1 cellular context compared by ENCODE assay signal in the genomic region with DNA sequence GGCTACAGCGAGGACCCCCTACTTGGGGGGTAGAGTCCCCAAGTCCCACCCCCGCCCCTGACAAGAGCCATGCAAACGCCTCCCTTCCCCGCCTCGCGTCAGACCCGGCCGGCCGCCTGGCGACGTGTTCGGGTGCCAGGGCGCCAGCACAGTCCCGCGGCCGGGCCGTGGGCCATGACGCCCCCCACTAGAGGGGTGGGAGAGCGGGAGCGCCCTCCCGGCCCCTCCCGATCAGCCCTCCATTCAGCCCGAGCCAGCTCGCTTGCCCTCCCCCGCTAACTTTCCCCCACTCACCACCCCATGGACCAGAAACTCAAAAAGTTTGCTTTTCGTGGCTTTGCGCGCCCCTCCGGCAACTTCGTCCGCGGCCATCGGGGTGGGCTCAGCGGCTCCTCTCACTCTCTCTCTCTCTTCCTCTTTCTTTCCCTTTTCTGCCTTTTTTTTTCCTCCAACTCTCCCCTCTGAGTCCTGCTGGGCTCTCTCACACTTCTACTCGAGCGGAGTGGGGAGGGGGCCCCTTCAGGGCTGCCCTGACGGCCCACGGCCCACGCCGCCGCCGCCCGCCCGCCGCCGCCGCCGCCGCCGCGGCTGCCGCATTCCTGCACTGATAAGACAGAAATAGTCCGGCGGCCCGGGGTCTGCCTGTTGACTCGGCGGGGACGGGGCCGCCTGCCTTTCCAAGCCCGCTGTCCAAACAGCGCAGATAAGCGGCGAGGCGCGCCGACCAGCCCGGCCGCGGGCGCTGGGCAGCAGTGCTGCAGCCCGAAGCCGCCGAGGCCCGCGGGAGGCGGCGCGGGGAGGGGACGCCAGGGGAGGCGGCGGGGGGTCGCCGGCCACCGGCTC.
TF ChIP-seq lines count a peak whose summit lies in the region.

TSS of gene SMARCD3 (minus strand) at position 504 of the 843 bp plus-strand sequence. CDS start at position 372, 132 bp downstream.

TF ChIP-seq in HEK293, 187 proteins besides CTCF, POLR2A, EP300 and RAD21 (continued from another document and continues in another):
- TF ChIP-seq, protein P1, sequence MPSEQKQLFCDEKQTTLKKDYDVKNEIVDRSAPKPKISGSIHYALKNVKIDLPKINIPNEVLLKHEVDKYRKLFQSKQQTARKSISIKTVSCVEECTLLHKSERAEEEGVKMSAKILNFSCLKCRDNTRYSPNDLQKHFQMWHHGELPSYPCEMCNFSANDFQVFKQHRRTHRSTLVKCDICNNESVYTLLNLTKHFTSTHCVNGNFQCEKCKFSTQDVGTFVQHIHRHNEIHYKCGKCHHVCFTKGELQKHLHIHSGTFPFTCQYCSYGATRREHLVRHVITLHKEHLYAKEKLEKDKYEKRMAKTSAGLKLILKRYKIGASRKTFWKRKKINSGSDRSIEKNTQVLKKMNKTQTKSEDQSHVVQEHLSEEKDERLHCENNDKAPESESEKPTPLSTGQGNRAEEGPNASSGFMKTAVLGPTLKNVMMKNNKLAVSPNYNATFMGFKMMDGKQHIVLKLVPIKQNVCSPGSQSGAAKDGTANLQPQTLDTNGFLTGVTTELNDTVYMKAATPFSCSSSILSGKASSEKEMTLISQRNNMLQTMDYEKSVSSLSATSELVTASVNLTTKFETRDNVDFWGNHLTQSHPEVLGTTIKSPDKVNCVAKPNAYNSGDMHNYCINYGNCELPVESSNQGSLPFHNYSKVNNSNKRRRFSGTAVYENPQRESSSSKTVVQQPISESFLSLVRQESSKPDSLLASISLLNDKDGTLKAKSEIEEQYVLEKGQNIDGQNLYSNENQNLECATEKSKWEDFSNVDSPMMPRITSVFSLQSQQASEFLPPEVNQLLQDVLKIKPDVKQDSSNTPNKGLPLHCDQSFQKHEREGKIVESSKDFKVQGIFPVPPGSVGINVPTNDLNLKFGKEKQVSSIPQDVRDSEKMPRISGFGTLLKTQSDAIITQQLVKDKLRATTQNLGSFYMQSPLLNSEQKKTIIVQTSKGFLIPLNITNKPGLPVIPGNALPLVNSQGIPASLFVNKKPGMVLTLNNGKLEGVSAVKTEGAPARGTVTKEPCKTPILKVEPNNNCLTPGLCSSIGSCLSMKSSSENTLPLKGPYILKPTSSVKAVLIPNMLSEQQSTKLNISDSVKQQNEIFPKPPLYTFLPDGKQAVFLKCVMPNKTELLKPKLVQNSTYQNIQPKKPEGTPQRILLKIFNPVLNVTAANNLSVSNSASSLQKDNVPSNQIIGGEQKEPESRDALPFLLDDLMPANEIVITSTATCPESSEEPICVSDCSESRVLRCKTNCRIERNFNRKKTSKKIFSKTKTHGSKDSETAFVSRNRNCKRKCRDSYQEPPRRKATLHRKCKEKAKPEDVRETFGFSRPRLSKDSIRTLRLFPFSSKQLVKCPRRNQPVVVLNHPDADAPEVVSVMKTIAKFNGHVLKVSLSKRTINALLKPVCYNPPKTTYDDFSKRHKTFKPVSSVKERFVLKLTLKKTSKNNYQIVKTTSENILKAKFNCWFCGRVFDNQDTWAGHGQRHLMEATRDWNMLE (tag by site-specific recombination; conservative IDR thresholded peaks at IDR 0.05; ENCODE audit: low read depth): no peak
- TF ChIP-seq IKZF3 (tag by site-specific recombination; IDR thresholded peaks at IDR 0.05) (0 out of 2 replicates have a peak, but pooled peaks have one; percentile 8), ZNF266 (tag by site-specific recombination; IDR thresholded peaks at IDR 0.05; ENCODE audit: low read depth) (no peak), MEIS1 (CRISPR knock-in tag; IDR thresholded peaks at IDR 0.05; ENCODE audit: borderline replicate concordance) (no peak), PBX3 (CRISPR knock-in tag; IDR thresholded peaks at IDR 0.05) (no peak), KLF10 (tag by site-specific recombination; IDR thresholded peaks at IDR 0.05) (no peak), ZNF561 (tag by site-specific recombination; IDR thresholded peaks at IDR 0.05; ENCODE audit: borderline replicate concordance) (no peak), ZNF146 (tag by site-specific recombination; IDR thresholded peaks at IDR 0.05) (no peak), ZNF473 (tag by site-specific recombination; IDR thresholded peaks at IDR 0.05) (no peak), ZNF488 (tag by site-specific recombination; IDR thresholded peaks at IDR 0.05) (no peak), HOXA7 (CRISPR knock-in tag; IDR thresholded peaks at IDR 0.05; ENCODE audit: borderline replicate concordance) (no peak), ZNF768 (tag by site-specific recombination; IDR thresholded peaks at IDR 0.05) (no peak), KLF1 (tag by site-specific recombination; IDR thresholded peaks at IDR 0.05) (no peak), ZNF48 (tag by site-specific recombination; IDR thresholded peaks at IDR 0.05) (no peak), HOXC10 (CRISPR knock-in tag; IDR thresholded peaks at IDR 0.05) (no peak), ZNF544 (tag by site-specific recombination; IDR thresholded peaks at IDR 0.05) (no peak), ZBTB21 (tag by site-specific recombination; IDR thresholded peaks at IDR 0.05) (no peak), ZNF112 (tag by site-specific recombination; IDR thresholded peaks at IDR 0.05) (no peak), ZNF596 (tag by site-specific recombination; IDR thresholded peaks at IDR 0.05) (no peak), OSR2 (tag by site-specific recombination; IDR thresholded peaks at IDR 0.05) (no peak), SP2 (tag by site-specific recombination; IDR thresholded peaks at IDR 0.05) (peak; percentile 72), SP3 (tag by site-specific recombination; IDR thresholded peaks at IDR 0.05) (peak; percentile 48; the same call in 1 of the 2 replicates), ZNF830 (tag by site-specific recombination; IDR thresholded peaks at IDR 0.05; ENCODE audit: low read depth) (no peak), ZNF776 (tag by site-specific recombination; IDR thresholded peaks at IDR 0.05; ENCODE audit: borderline replicate concordance) (no peak), ZNF423 (tag by site-specific recombination; IDR thresholded peaks at IDR 0.05) (no peak), ZNF416 (tag by site-specific recombination; IDR thresholded peaks at IDR 0.05) (no peak), ZNF560 (tag by site-specific recombination; IDR thresholded peaks at IDR 0.05; ENCODE audit: borderline replicate concordance) (no peak), KLF9 (tag by site-specific recombination; IDR thresholded peaks at IDR 0.05; ENCODE audit: low read depth) (no peak), ZNF133 (tag by site-specific recombination; IDR thresholded peaks at IDR 0.05) (no peak), ZNF837 (tag by site-specific recombination; IDR thresholded peaks at IDR 0.05) (no peak), GLI4 (tag by site-specific recombination; IDR thresholded peaks at IDR 0.05) (0 out of 2 replicates have a peak, but pooled peaks have one; percentile 42), ZNF121 (tag by site-specific recombination; IDR thresholded peaks at IDR 0.05) (no peak), ZNF664 (tag by site-specific recombination; IDR thresholded peaks at IDR 0.05) (no peak), ZNF114 (tag by site-specific recombination; IDR thresholded peaks at IDR 0.05) (no peak), ZBTB1 (tag by site-specific recombination; IDR thresholded peaks at IDR 0.05) (no peak), ZNF701 (tag by site-specific recombination; IDR thresholded peaks at IDR 0.05) (no peak), ZNF654 (tag by site-specific recombination; IDR thresholded peaks at IDR 0.05; ENCODE audit: low read depth) (no peak), SCRT1 (tag by site-specific recombination; IDR thresholded peaks at IDR 0.05; ENCODE audit: borderline replicate concordance) (no peak), ZNF624 (tag by site-specific recombination; IDR thresholded peaks at IDR 0.05) (no peak), GLI2 (tag by site-specific recombination; IDR thresholded peaks at IDR 0.05; ENCODE audit: borderline replicate concordance, low read depth) (no peak), ZNF629 (tag by site-specific recombination; IDR thresholded peaks at IDR 0.05) (no peak), ZXDB (tag by site-specific recombination; IDR thresholded peaks at IDR 0.05) (peak; percentile 46; the same call in 1 of the 2 replicates)
- TF ChIP-seq, protein P2, sequence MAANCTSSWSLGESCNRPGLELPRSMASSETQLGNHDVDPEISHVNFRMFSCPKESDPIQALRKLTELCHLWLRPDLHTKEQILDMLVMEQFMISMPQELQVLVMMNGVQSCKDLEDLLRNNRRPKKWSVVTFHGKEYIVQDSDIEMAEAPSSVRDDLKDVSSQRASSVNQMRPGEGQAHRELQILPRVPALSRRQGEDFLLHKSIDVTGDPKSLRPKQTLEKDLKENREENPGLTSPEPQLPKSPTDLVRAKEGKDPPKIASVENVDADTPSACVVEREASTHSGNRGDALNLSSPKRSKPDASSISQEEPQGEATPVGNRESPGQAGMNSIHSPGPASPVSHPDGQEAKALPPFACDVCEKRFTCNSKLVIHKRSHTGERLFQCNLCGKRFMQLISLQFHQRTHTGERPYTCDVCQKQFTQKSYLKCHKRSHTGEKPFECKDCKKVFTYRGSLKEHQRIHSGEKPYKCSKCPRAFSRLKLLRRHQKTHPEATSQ (tag by site-specific recombination; IDR thresholded peaks at IDR 0.05): no peak
- TF ChIP-seq, protein P3, sequence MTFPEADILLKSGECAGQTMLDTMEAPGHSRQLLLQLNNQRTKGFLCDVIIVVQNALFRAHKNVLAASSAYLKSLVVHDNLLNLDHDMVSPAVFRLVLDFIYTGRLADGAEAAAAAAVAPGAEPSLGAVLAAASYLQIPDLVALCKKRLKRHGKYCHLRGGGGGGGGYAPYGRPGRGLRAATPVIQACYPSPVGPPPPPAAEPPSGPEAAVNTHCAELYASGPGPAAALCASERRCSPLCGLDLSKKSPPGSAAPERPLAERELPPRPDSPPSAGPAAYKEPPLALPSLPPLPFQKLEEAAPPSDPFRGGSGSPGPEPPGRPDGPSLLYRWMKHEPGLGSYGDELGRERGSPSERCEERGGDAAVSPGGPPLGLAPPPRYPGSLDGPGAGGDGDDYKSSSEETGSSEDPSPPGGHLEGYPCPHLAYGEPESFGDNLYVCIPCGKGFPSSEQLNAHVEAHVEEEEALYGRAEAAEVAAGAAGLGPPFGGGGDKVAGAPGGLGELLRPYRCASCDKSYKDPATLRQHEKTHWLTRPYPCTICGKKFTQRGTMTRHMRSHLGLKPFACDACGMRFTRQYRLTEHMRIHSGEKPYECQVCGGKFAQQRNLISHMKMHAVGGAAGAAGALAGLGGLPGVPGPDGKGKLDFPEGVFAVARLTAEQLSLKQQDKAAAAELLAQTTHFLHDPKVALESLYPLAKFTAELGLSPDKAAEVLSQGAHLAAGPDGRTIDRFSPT (tag by site-specific recombination; IDR thresholded peaks at IDR 0.05): no peak
- TF ChIP-seq, protein P4, sequence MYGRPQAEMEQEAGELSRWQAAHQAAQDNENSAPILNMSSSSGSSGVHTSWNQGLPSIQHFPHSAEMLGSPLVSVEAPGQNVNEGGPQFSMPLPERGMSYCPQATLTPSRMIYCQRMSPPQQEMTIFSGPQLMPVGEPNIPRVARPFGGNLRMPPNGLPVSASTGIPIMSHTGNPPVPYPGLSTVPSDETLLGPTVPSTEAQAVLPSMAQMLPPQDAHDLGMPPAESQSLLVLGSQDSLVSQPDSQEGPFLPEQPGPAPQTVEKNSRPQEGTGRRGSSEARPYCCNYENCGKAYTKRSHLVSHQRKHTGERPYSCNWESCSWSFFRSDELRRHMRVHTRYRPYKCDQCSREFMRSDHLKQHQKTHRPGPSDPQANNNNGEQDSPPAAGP (tag by site-specific recombination; IDR thresholded peaks at IDR 0.05): no peak
- TF ChIP-seq, protein P5, sequence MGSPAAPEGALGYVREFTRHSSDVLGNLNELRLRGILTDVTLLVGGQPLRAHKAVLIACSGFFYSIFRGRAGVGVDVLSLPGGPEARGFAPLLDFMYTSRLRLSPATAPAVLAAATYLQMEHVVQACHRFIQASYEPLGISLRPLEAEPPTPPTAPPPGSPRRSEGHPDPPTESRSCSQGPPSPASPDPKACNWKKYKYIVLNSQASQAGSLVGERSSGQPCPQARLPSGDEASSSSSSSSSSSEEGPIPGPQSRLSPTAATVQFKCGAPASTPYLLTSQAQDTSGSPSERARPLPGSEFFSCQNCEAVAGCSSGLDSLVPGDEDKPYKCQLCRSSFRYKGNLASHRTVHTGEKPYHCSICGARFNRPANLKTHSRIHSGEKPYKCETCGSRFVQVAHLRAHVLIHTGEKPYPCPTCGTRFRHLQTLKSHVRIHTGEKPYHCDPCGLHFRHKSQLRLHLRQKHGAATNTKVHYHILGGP (tag by site-specific recombination; IDR thresholded peaks at IDR 0.05): no peak
- TF ChIP-seq, protein P6, sequence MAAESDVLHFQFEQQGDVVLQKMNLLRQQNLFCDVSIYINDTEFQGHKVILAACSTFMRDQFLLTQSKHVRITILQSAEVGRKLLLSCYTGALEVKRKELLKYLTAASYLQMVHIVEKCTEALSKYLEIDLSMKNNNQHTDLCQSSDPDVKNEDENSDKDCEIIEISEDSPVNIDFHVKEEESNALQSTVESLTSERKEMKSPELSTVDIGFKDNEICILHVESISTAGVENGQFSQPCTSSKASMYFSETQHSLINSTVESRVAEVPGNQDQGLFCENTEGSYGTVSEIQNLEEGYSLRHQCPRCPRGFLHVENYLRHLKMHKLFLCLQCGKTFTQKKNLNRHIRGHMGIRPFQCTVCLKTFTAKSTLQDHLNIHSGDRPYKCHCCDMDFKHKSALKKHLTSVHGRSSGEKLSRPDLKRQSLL (tag by site-specific recombination; IDR thresholded peaks at IDR 0.05): no peak; the same call in 1 of the 2 replicates
- TF ChIP-seq, protein P7, sequence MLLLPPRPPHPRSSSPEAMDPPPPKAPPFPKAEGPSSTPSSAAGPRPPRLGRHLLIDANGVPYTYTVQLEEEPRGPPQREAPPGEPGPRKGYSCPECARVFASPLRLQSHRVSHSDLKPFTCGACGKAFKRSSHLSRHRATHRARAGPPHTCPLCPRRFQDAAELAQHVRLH (tag by site-specific recombination; IDR thresholded peaks at IDR 0.05): no peak
